ENCODE assay signal across 9 cellular contexts in genomic region chr16:5095145-5095845, GRCh38. TPM values are rescaled to one million over a fixed set of nuclear protein-coding genes. Genes with fewer than 3 reads are reported as not detected.
A peak's percentile ranks its signal among the peaks of the same experiment; 100 is the strongest.
DNase-seq lines count a peak whose midpoint lies in the region; ATAC-seq and TF ChIP-seq lines count a peak whose summit lies in the region.
"Not testable (repeated sequence)": the region's sequence is repeated elsewhere in the genome, so short reads cannot be mapped to it uniquely, and the experiment has no call there.
"Had no signal": no experiment of that assay in that cellular context is flagged by ENCODE, and none has a peak within 500 bp of the region (broad histone marks: within the 10 kb centered on the region; RNA-seq: fewer than 3 reads in every experiment).

No MANE protein-coding gene starts in this region.

- CTCF ChIA-PET in CD4-positive, alpha-beta T cell (lab: Charles Lee); PC-9 (lab: Charles Lee): not testable (repeated sequence)
- CTCF ChIA-PET in activated CD8-positive, alpha-beta T cell treated with anti-CD3 and anti-CD28 coated beads for 36 hours (lab: Charles Lee) = interaction anchor here (1.0 kb wide), 1 partner anchor 39 kb away, joined by 3 read pairs; no protein-coding TSS in a partner anchor

- intact Hi-C loops in CD4-positive, alpha-beta T cell (cut with DNase I, micrococcal nuclease) = loop anchor here in 1 of 2 experiments (5.0 to 10.0 kb wide), 2 partner anchors 328 to 400 kb away; partner anchors contain the start of genes NUDT16L1 and ZNF500
- intact Hi-C loops in PC-9 (cut with micrococcal nuclease; ENCODE audit: unreplicated experiment) = loop anchor here (5.0 to 10.0 kb wide), 4 partner anchors 138 to 590 kb away; partner anchors contain the start of gene SEC14L5
- intact Hi-C loops in activated CD8-positive, alpha-beta T cell treated with anti-CD3 and anti-CD28 coated beads for 36 hours (cut with micrococcal nuclease); head of caudate nucleus (cut with DNase I): not testable (repeated sequence)

- H3K9me3 ChIP-seq in CD4-positive, alpha-beta T cell (ENCODE audit: control insufficient read depth, low read length); PC-9 (ENCODE audit: insufficient read depth, low read depth): not testable (repeated sequence)

- BruUV-seq in PC-9 (replicated peaks; lab: Mats Ljungman, UMichigan) = not testable (repeated sequence)

- POLR2A ChIA-PET in CD4-positive, alpha-beta T cell (lab: Charles Lee); PC-9 (lab: Charles Lee; ENCODE audit: unreplicated experiment); activated CD8-positive, alpha-beta T cell treated with anti-CD3 and anti-CD28 coated beads for 36 hours (lab: Charles Lee): not testable (repeated sequence)

- not testable (repeated sequence) for TF ChIP-seq CTCF in CD4-positive, alpha-beta T cell (IDR thresholded peaks at IDR 0.05); PC-9 (conservative IDR thresholded peaks at IDR 0.05); activated CD8-positive, alpha-beta T cell treated with anti-CD3 and anti-CD28 coated beads for 36 hours (IDR thresholded peaks at IDR 0.05)

- not testable (repeated sequence) for H4K20me1 ChIP-seq in PC-9 (ENCODE audit: insufficient read depth)

- H3K4me3 Mint-ChIP-seq in CD4-positive, alpha-beta T cell = peak overlapping the region; percentile 94
- not testable (repeated sequence) for H3K4me3 Mint-ChIP-seq in activated CD8-positive, alpha-beta T cell treated with anti-CD3 and anti-CD28 coated beads for 36 hours; activated naive CD4-positive, alpha-beta T cell treated with anti-CD3 and anti-CD28 coated beads, Interleukin-2, amount 50 U/mL, for 24 hours

- not testable (repeated sequence) for H3K79me2 ChIP-seq in PC-9 (ENCODE audit: low read depth)

- not testable (repeated sequence) for H3K4me3 ChIP-seq in PC-9

- not testable (repeated sequence) for H3K27me3 Mint-ChIP-seq in CD4-positive, alpha-beta T cell; activated CD8-positive, alpha-beta T cell treated with anti-CD3 and anti-CD28 coated beads for 36 hours; activated naive CD4-positive, alpha-beta T cell treated with anti-CD3 and anti-CD28 coated beads, Interleukin-2, amount 50 U/mL, for 24 hours

- H3F3A ChIP-seq in PC-9 (ENCODE audit: insufficient read depth, low read depth) = not testable (repeated sequence)

- not testable (repeated sequence) for ATAC-seq in CD4-positive, alpha-beta T cell (ENCODE audit: poor library complexity); activated CD8-positive, alpha-beta T cell treated with anti-CD3 and anti-CD28 coated beads for 36 hours

- TF ChIP-seq RAD21 in Ishikawa (IDR thresholded peaks at IDR 0.05; ENCODE audit: low read depth) = not testable (repeated sequence)

- not testable (repeated sequence) for H3K9me3 Mint-ChIP-seq in CD4-positive, alpha-beta T cell; activated CD8-positive, alpha-beta T cell treated with anti-CD3 and anti-CD28 coated beads for 36 hours; activated naive CD4-positive, alpha-beta T cell treated with anti-CD3 and anti-CD28 coated beads, Interleukin-2, amount 50 U/mL, for 24 hours

- not testable (repeated sequence) for TF ChIP-seq EP300 in Ishikawa (IDR thresholded peaks at IDR 0.05; ENCODE audit: borderline replicate concordance)

- H3K36me3 ChIP-seq in PC-9 (ENCODE audit: low read depth) = not testable (repeated sequence)

- H3K9me2 ChIP-seq in PC-9 (ENCODE audit: insufficient read depth) = not testable (repeated sequence)

- not testable (repeated sequence) for H3K4me1 ChIP-seq in PC-9 (replicated peaks; ENCODE audit: insufficient read depth)

- not testable (repeated sequence) for H3K27ac ChIP-seq in CD4-positive, alpha-beta T cell (ENCODE audit: low read depth, low read length); PC-9

- DNase-seq in CD4-positive, alpha-beta T cell = not testable (repeated sequence)
- DNase-seq in PC-9 (peak in 1 of 2 experiments; percentile 32), head of caudate nucleus (peak in 33 of 42 donors; percentile 12 to 84 (median 48)), occipital lobe (lab: John Stamatoyannopoulos, UW) (peak; percentile 23), superior temporal gyrus (ENCODE audit: extremely low spot score) (peak; percentile 25)
- peak; percentile 34 for DNase-seq in activated CD8-positive, alpha-beta T cell treated with anti-CD3 and anti-CD28 coated beads for 36 hours

- H3K27me3 ChIP-seq in CD4-positive, alpha-beta T cell (ENCODE audit: control insufficient read depth, insufficient read depth, low read length); PC-9 (ENCODE audit: insufficient read depth, low read depth): not testable (repeated sequence)

- peaks cover 17% of the 10 kb centered on the region for H3K36me3 Mint-ChIP-seq in CD4-positive, alpha-beta T cell (ENCODE audit: low read depth)
- H3K36me3 Mint-ChIP-seq in activated CD8-positive, alpha-beta T cell treated with anti-CD3 and anti-CD28 coated beads for 36 hours (ENCODE audit: low read depth) = peaks cover 13% of the 10 kb centered on the region
- not testable (repeated sequence) for H3K36me3 Mint-ChIP-seq in activated naive CD4-positive, alpha-beta T cell treated with anti-CD3 and anti-CD28 coated beads, Interleukin-2, amount 50 U/mL, for 24 hours

- peak overlapping the region; percentile 29 for H3K27ac Mint-ChIP-seq in CD4-positive, alpha-beta T cell
- peak overlapping the region; percentile 30 for H3K27ac Mint-ChIP-seq in activated CD8-positive, alpha-beta T cell treated with anti-CD3 and anti-CD28 coated beads for 36 hours
- H3K27ac Mint-ChIP-seq in activated naive CD4-positive, alpha-beta T cell treated with anti-CD3 and anti-CD28 coated beads, Interleukin-2, amount 50 U/mL, for 24 hours = peak overlapping the region; percentile 62

- H2AFZ ChIP-seq in PC-9 = not testable (repeated sequence)

- peak overlapping the region; percentile 11; the same call in 1 of the 2 replicates for H3K4me2 ChIP-seq in PC-9

- peaks cover 22% of the 10 kb centered on the region for H3K4me1 Mint-ChIP-seq in CD4-positive, alpha-beta T cell (ENCODE audit: low read depth)
- H3K4me1 Mint-ChIP-seq in activated CD8-positive, alpha-beta T cell treated with anti-CD3 and anti-CD28 coated beads for 36 hours (ENCODE audit: low read depth) = peaks cover 25% of the 10 kb centered on the region
- H3K4me1 Mint-ChIP-seq in activated naive CD4-positive, alpha-beta T cell treated with anti-CD3 and anti-CD28 coated beads, Interleukin-2, amount 50 U/mL, for 24 hours = peaks cover 32% of the 10 kb centered on the region

TF ChIP-seq in Ishikawa, 13 proteins besides CTCF, POLR2A, EP300 and RAD21:
- peak; percentile 62 for TF ChIP-seq REST (IDR thresholded peaks at IDR 0.05; ENCODE audit: low read depth)

RNA-seq across cellular contexts. Expression of gene EEF2KMT, which starts 2.3 kb away (rescaled TPM):
- 1 to 10 TPM; 2.2 to 2.5 TPM for total RNA-seq in CD4-positive, alpha-beta T cell
- 10.4 TPM in 2 replicates for total RNA-seq in PC-9 (2021)
- total RNA-seq in activated CD8-positive, alpha-beta T cell treated with anti-CD3 and anti-CD28 coated beads for 36 hours = 10 to 100 TPM; 19.7 to 20.5 TPM
- 2.2 TPM for total RNA-seq in occipital lobe

RNA-seq across cellular contexts. Expression of gene ALG1, which starts 23.7 kb away (rescaled TPM):
- total RNA-seq in CD4-positive, alpha-beta T cell = 1 to 10 TPM; 8.9 to 9.0 TPM
- total RNA-seq in PC-9 (2021) (37.3 and 38.1 TPM in 2 replicates), occipital lobe (11.4 TPM)
- 10 to 100 TPM; 16.8 to 17.2 TPM for total RNA-seq in activated CD8-positive, alpha-beta T cell treated with anti-CD3 and anti-CD28 coated beads for 36 hours

RNA-seq across cellular contexts. Expression of gene C16orf89, which starts 29.5 kb away (rescaled TPM):
- not detected for total RNA-seq in CD4-positive, alpha-beta T cell
- total RNA-seq in PC-9 (2021) (not detected in 2 replicates), occipital lobe (5.0 TPM)
- total RNA-seq in activated CD8-positive, alpha-beta T cell treated with anti-CD3 and anti-CD28 coated beads for 36 hours = not detected
- total RNA-seq: RPMI7951 had no signal
